In genomic region chr6:135514706-135515105, GRCh38 we compare ENCODE assay signal across 22 cellular contexts.
"Had no signal": no experiment of that assay in that cellular context is flagged by ENCODE, and none has a peak within 500 bp of the region (broad histone marks: within the 10 kb centered on the region; RNA-seq: fewer than 3 reads in every experiment).

No MANE protein-coding gene starts in this region.

- H3K36me3 ChIP-seq: Peyer's patch had no signal

- H3K27ac Mint-ChIP-seq: activated CD8-positive, alpha-beta T cell treated with anti-CD3 and anti-CD28 coated beads, Interleukin-2, amount 10 ng/mL, durations not matched to agents 7 days and 5 days; T-helper 17 cell; WTC11 had no signal

- FAIRE-seq: bronchial epithelial cell had no signal

- H3K4me3 Mint-ChIP-seq: activated CD8-positive, alpha-beta T cell treated with anti-CD3 and anti-CD28 coated beads, Interleukin-2, amount 10 ng/mL, durations not matched to agents 7 days and 5 days; activated naive CD4-positive, alpha-beta T cell treated with anti-CD3 and anti-CD28 coated beads, Interleukin-2, amount 50 U/mL, for 24 hours; T-helper 17 cell; WTC11 had no signal

- H3K9me3 Mint-ChIP-seq: activated naive CD4-positive, alpha-beta T cell treated with anti-CD3 and anti-CD28 coated beads, Interleukin-2, amount 50 U/mL, for 24 hours had no signal

- H3K4me1 ChIP-seq: body of pancreas, Peyer's patch had no signal

- H3K27me3 ChIP-seq: body of pancreas, Peyer's patch had no signal

- H3K4me3 ChIP-seq: body of pancreas, Peyer's patch had no signal

- H3K27me3 Mint-ChIP-seq: activated naive CD4-positive, alpha-beta T cell treated with anti-CD3 and anti-CD28 coated beads, Interleukin-2, amount 50 U/mL, for 24 hours had no signal

- H3K9me3 ChIP-seq: body of pancreas, Peyer's patch had no signal

- H3K4me1 Mint-ChIP-seq: activated naive CD4-positive, alpha-beta T cell treated with anti-CD3 and anti-CD28 coated beads, Interleukin-2, amount 50 U/mL, for 24 hours; T-helper 17 cell; WTC11 had no signal

- H3K36me3 Mint-ChIP-seq: activated naive CD4-positive, alpha-beta T cell treated with anti-CD3 and anti-CD28 coated beads, Interleukin-2, amount 50 U/mL, for 24 hours; WTC11 had no signal

- H3K27ac ChIP-seq: body of pancreas, Peyer's patch had no signal

- DNase-seq: activated CD4-positive, alpha-beta T cell treated with anti-CD3 and anti-CD28 coated beads for 48 hours; activated CD4-positive, alpha-beta T cell treated with anti-CD3 and anti-CD28 coated beads, Interleukin-2, amount 50 U/mL, for 4 hours; activated CD4-positive, CD25-positive, alpha-beta regulatory T cell treated with anti-CD3 and anti-CD28 coated beads, Interleukin-2, amount 50 U/mL, for 72 hours; activated CD8-positive, alpha-beta memory T cell treated with anti-CD3 and anti-CD28 coated beads, Interleukin-2, amount 50 U/mL, for 48 hours; activated CD8-positive, alpha-beta T cell treated with anti-CD3 and anti-CD28 coated beads, Interleukin-2, amount 10 ng/mL, durations not matched to agents 7 days and 5 days; activated T-cell treated with anti-CD3 and anti-CD28 coated beads, Interleukin-2, amount 50 U/mL, for 1 hour; aorta; body of pancreas; central memory CD4-positive, alpha-beta T cell; Karpas-422; NCI-H1048; NCI-H1417; NCI-H1930; NCI-H2107; NCI-H510A treated with DMSO at 0.1 percent for 48 hours; Peyer's patch; SHP77 treated with DMSO at 0.1 percent for 48 hours; T-helper 17 cell; T-helper 9 cell had no signal

- ATAC-seq: activated CD8-positive, alpha-beta T cell treated with anti-CD3 and anti-CD28 coated beads, Interleukin-2, amount 10 ng/mL, durations not matched to agents 7 days and 5 days; body of pancreas; T-helper 17 cell; WTC11 had no signal
